12 cellular contexts compared by ENCODE assay signal in the genomic region with DNA sequence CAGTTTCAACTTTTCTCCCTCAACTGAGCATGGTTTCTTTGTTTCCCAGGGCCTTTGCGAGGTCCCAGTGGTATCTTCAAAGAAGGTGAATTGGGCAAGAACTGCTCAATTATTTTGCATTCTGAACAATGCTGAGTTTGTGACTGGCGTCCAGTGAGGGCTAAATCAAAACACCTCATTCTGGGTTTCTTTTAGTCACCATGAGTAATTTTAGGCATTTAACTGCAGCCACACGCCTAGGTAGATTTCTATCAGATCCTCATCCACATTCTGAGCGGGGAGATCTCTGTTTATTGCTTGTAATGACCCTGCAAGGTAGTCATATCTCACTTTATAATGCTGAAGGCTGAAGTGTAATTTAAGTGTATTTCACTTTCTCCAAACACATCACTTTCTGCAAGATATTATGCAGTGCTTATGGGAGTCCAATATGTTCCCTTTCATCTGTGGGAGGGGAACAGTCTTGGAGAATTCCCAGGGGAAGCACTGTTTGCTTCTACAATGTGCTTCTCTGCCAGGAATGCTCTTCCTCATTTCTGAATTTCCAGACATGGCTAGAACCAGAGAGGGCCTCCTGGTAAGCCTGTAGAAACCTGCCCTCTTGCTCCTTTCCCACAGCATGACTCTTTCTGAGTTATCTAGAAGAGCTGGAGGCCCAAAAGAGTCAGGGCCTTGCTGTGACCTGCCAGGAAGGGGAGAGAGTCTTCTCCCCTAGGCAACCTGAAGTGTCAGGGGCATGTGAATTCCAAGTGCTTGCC.
DNase-seq lines count a peak whose midpoint lies in the region; ATAC-seq, FAIRE-seq and TF ChIP-seq lines count a peak whose summit lies in the region.
"Had no signal": no experiment of that assay in that cellular context is flagged by ENCODE, and none has a peak within 500 bp of the region (broad histone marks: within the 10 kb centered on the region; RNA-seq: fewer than 3 reads in every experiment).

No MANE protein-coding gene starts in this region.

- H3K4me1 ChIP-seq in left ventricle myocardium inferior = peaks cover 48% of the 10 kb centered on the region

- CTCF ChIA-PET in WTC11 (lab: Charles Lee) = interaction anchor here (0.6 to 1.6 kb wide), 4 partner anchors 12 to 58 kb away, joined by 3 to 5 read pairs (median 4); no protein-coding TSS in a partner anchor

- H3K27ac ChIP-seq in left ventricle myocardium inferior (replicated peaks) = peak overlapping the region; percentile 62

- H3K9me3 ChIP-seq in left ventricle myocardium inferior (replicated peaks) = no peaks in the 10 kb centered on the region
- H3K9me3 ChIP-seq: BLaER1 treated with 17β-estradiol and CSF1 and Interleukin-3, amounts not matched to agents 10 nM and 100 nM had no signal

- H3K36me3 Mint-ChIP-seq in glutamatergic neuron (ENCODE audit: unreplicated experiment) = no peaks in the 10 kb centered on the region
- no peaks in the 10 kb centered on the region for H3K36me3 Mint-ChIP-seq in WTC11

- peak overlapping the region; percentile 54 for H3K27ac Mint-ChIP-seq in glutamatergic neuron (ENCODE audit: unreplicated experiment)
- no peak overlapping the region for H3K27ac Mint-ChIP-seq in WTC11

- ATAC-seq in Right ventricle myocardium inferior (no peak), WTC11 (no peak), HG03342 (IDR thresholded peaks at IDR 0.05; ENCODE audit: unreplicated experiment) (no peak)

- peaks cover 3% of the 10 kb centered on the region for H3K9me3 Mint-ChIP-seq in glutamatergic neuron (ENCODE audit: unreplicated experiment)
- no peaks in the 10 kb centered on the region for H3K9me3 Mint-ChIP-seq in WTC11

- peak overlapping the region; percentile 32 for H3K4me3 Mint-ChIP-seq in glutamatergic neuron (ENCODE audit: unreplicated experiment)
- H3K4me3 Mint-ChIP-seq in WTC11 = no peak overlapping the region

- POLR2A ChIA-PET in WTC11 (lab: Charles Lee) = no interaction called here

- no peak for FAIRE-seq in RCC 7860 (lab: Jason Lieb, UNC)
- FAIRE-seq: colon had no signal

- H3K4me1 Mint-ChIP-seq in glutamatergic neuron (ENCODE audit: low read depth, unreplicated experiment) = peaks cover 40% of the 10 kb centered on the region
- peaks cover 50% of the 10 kb centered on the region for H3K4me1 Mint-ChIP-seq in WTC11

- TF ChIP-seq CTCF in left ventricle myocardium inferior (IDR thresholded peaks at IDR 0.05; ENCODE audit: borderline replicate concordance) = no peak
- no peak for TF ChIP-seq CTCF in glutamatergic neuron (IDR thresholded peaks at IDR 0.05; ENCODE audit: partially characterized antibody, unreplicated experiment)
- TF ChIP-seq CTCF in WTC11 (IDR thresholded peaks at IDR 0.05) = no peak

- peaks cover 7% of the 10 kb centered on the region for H3K27me3 Mint-ChIP-seq in glutamatergic neuron (ENCODE audit: unreplicated experiment)
- H3K27me3 Mint-ChIP-seq in WTC11 (ENCODE audit: low read depth) = peaks cover 8% of the 10 kb centered on the region

- H3K36me3 ChIP-seq in left ventricle myocardium inferior = no peaks in the 10 kb centered on the region

- intact Hi-C loops in left ventricle myocardium inferior (cut with micrococcal nuclease) (no loop called here), Right ventricle myocardium inferior (cut with DNase I) (loop anchor here (5.0 kb wide), 2 partner anchors 42 to 92 kb away; no protein-coding TSS in a partner anchor)

- no peak for DNase-seq in left ventricle myocardium inferior
- DNase-seq in Right ventricle myocardium inferior (ENCODE audit: missing footprints) = no peak
- DNase-seq in RCC 7860 (ENCODE audit: low spot score) = peak; percentile 40
- DNase-seq in glutamatergic neuron = no peak
- no peak for DNase-seq in WTC11 (ENCODE audit: low spot score)
- DNase-seq in NAMALWA (ENCODE audit: low spot score) = no peak
- DNase-seq in SKM-1 treated with dmso at 0.1 percent for 144 hours (lab: John Stamatoyannopoulos, UW; ENCODE audit: unreplicated experiment) = no peak
- DNase-seq: activated CD4-positive, CD25-positive, alpha-beta regulatory T cell treated with anti-CD3 and anti-CD28 coated beads, Interleukin-2, amount 50 U/mL, for 72 hours; NCI-H510A treated with DMSO at 0.1 percent for 48 hours had no signal

- no peaks in the 10 kb centered on the region for H3K27me3 ChIP-seq in left ventricle myocardium inferior (ENCODE audit: low read depth)
- H3K27me3 ChIP-seq: BLaER1 treated with 17β-estradiol and CSF1 and Interleukin-3, amounts not matched to agents 10 nM and 100 nM had no signal

- no peak overlapping the region for H3K4me3 ChIP-seq in left ventricle myocardium inferior
- H3K4me3 ChIP-seq: BLaER1 treated with 17β-estradiol and CSF1 and Interleukin-3, amounts not matched to agents 10 nM and 100 nM had no signal

TF ChIP-seq in WTC11, 78 proteins besides CTCF, POLR2A, EP300 and RAD21:
- TF ChIP-seq MXD4 (CRISPR knock-in tag; IDR thresholded peaks at IDR 0.05; ENCODE audit: borderline replicate concordance) (no peak), NFE2L1 (CRISPR knock-in tag; IDR thresholded peaks at IDR 0.05) (no peak), RELA (CRISPR knock-in tag; IDR thresholded peaks at IDR 0.05; ENCODE audit: borderline replicate concordance) (no peak), JAZF1 (CRISPR knock-in tag; IDR thresholded peaks at IDR 0.05) (no peak), ATF2 (CRISPR knock-in tag; IDR thresholded peaks at IDR 0.05; ENCODE audit: borderline replicate concordance, low read depth) (no peak)
- TF ChIP-seq, protein P1, sequence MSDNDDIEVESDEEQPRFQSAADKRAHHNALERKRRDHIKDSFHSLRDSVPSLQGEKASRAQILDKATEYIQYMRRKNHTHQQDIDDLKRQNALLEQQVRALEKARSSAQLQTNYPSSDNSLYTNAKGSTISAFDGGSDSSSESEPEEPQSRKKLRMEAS (CRISPR knock-in tag; IDR thresholded peaks at IDR 0.05) = no peak
- TF ChIP-seq, protein P2, sequence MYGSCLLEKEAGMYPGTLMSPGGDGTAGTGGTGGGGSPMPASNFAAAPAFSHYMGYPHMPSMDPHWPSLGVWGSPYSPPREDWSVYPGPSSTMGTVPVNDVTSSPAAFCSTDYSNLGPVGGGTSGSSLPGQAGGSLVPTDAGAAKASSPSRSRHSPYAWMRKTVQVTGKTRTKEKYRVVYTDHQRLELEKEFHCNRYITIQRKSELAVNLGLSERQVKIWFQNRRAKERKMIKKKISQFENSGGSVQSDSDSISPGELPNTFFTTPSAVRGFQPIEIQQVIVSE (CRISPR knock-in tag; IDR thresholded peaks at IDR 0.05; ENCODE audit: borderline replicate concordance) = no peak
- TF ChIP-seq, protein P3, sequence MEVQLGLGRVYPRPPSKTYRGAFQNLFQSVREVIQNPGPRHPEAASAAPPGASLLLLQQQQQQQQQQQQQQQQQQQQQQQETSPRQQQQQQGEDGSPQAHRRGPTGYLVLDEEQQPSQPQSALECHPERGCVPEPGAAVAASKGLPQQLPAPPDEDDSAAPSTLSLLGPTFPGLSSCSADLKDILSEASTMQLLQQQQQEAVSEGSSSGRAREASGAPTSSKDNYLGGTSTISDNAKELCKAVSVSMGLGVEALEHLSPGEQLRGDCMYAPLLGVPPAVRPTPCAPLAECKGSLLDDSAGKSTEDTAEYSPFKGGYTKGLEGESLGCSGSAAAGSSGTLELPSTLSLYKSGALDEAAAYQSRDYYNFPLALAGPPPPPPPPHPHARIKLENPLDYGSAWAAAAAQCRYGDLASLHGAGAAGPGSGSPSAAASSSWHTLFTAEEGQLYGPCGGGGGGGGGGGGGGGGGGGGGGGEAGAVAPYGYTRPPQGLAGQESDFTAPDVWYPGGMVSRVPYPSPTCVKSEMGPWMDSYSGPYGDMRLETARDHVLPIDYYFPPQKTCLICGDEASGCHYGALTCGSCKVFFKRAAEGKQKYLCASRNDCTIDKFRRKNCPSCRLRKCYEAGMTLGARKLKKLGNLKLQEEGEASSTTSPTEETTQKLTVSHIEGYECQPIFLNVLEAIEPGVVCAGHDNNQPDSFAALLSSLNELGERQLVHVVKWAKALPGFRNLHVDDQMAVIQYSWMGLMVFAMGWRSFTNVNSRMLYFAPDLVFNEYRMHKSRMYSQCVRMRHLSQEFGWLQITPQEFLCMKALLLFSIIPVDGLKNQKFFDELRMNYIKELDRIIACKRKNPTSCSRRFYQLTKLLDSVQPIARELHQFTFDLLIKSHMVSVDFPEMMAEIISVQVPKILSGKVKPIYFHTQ (CRISPR knock-in tag; IDR thresholded peaks at IDR 0.05) = no peak
